In genomic region chr4:40918330-40918729, GRCh38 we compare ENCODE assay signal across 12 cellular contexts.
DNase-seq lines count a peak whose midpoint lies in the region; ATAC-seq, FAIRE-seq and TF ChIP-seq lines count a peak whose summit lies in the region.
"Had no signal": no experiment of that assay in that cellular context is flagged by ENCODE, and none has a peak within 500 bp of the region (broad histone marks: within the 10 kb centered on the region; RNA-seq: fewer than 3 reads in every experiment).

No MANE protein-coding gene starts in this region.

- WGBS in K562 (ENCODE audit: insufficient coverage, low coverage, missing lambda C conversion rate), result 0% methylated on average over 2 of the region's 4 CpGs

- no peaks in the 10 kb centered on the region for H3K4me1 ChIP-seq in K562 (replicated peaks in 1 of 2; ENCODE audit: control insufficient read depth in 2 of 2, insufficient read depth in 2 of 2, low read length in 2 of 2)
- H3K4me1 ChIP-seq: HAP-1 had no signal

- no peaks in the 10 kb centered on the region for H3K9me3 ChIP-seq in K562 (replicated peaks; ENCODE audit: control insufficient read depth, insufficient read depth, low read depth, low read length)
- H3K9me3 ChIP-seq: HAP-1 had no signal

- TF ChIP-seq RAD21 in Ishikawa (IDR thresholded peaks at IDR 0.05; ENCODE audit: low read depth) (no peak), K562 (CRISPR knock-in tag; conservative IDR thresholded peaks at IDR 0.05 in 1 of 2, IDR thresholded peaks at IDR 0.05 in 1 of 2) (no peak)

- in situ Hi-C loops in K562 (cut with MboI), result no loop called here

- no peaks in the 10 kb centered on the region for H3K9me1 ChIP-seq in K562 (ENCODE audit: control insufficient read depth, insufficient read depth, low read length)

- H3K9me3 Mint-ChIP-seq in activated T-cell treated with anti-CD3 and anti-CD28 coated beads, Interleukin-2, amount 50 U/mL, for 24 hours, result no peaks in the 10 kb centered on the region

- H3K27ac ChIP-seq in K562 (ENCODE audit: extremely low read depth, low read depth, low read length), result no peak overlapping the region

- H3K36me3 Mint-ChIP-seq in activated T-cell treated with anti-CD3 and anti-CD28 coated beads, Interleukin-2, amount 50 U/mL, for 24 hours (ENCODE audit: low read depth), result no peaks in the 10 kb centered on the region

- H3K4me2 ChIP-seq in K562 (ENCODE audit: insufficient read depth, low read length), result no peak overlapping the region

- H4K20me1 ChIP-seq in K562 (replicated peaks; ENCODE audit: control insufficient read depth, insufficient read depth, low read length), result no peaks in the 10 kb centered on the region; the same call in 1 of the 2 replicates

- FAIRE-seq in K562 (lab: Jason Lieb, UNC), result no peak
- FAIRE-seq: urothelium cell line had no signal

- no peak for TF ChIP-seq EP300 in Ishikawa (IDR thresholded peaks at IDR 0.05; ENCODE audit: borderline replicate concordance)
- no peak for TF ChIP-seq EP300 in K562 (IDR thresholded peaks at IDR 0.05; ENCODE audit: low read length)

- CTCF ChIA-PET in K562 (lab: Yijun Ruan, JAX; ENCODE audit: low intra/inter-chr PET ratio), result no interaction called here

- peaks cover 31% of the 10 kb centered on the region for H3K4me1 Mint-ChIP-seq in activated T-cell treated with anti-CD3 and anti-CD28 coated beads, Interleukin-2, amount 50 U/mL, for 24 hours (ENCODE audit: low read depth)

- no peak overlapping the region for H3K4me3 Mint-ChIP-seq in activated T-cell treated with anti-CD3 and anti-CD28 coated beads, Interleukin-2, amount 50 U/mL, for 24 hours

- DNase-seq in AG09309 (ENCODE audit: low read depth) (peak; percentile 69), K562 (ENCODE audit: extremely low read depth in 1 of 4, low spot score in 3 of 4) (no peak), lung microvascular endothelial cell (ENCODE audit: low read depth in 2 of 2) (peak; percentile 41 to 79), NOMO-1 treated with dmso at 0.1 percent for 144 hours (lab: John Stamatoyannopoulos, UW; ENCODE audit: unreplicated experiment) (no peak)
- no peak for DNase-seq in stimulated activated CD4-positive, alpha-beta T cell treated with anti-CD3 and anti-CD28 coated beads, Interleukin-1b, Interleukin-23, amount 100 ng/mL, for 48 hours
- DNase-seq in activated T-cell treated with anti-CD3 and anti-CD28 coated beads, Interleukin-2, amount 50 U/mL, for 24 hours, result no peak
- DNase-seq: islet precursor cell; stimulated activated CD4-positive, alpha-beta T cell treated with anti-CD3 and anti-CD28 coated beads, Interleukin-12 subunit alpha, Interleukin-12 subunit beta, amount 100 ng/mL, for 4 hours had no signal

- POLR2A ChIA-PET in K562 (lab: Yijun Ruan, JAX), result interaction anchor here (0.5 kb wide), 1 partner anchor 901 kb away, joined by 3 read pairs; no protein-coding TSS in a partner anchor

- no peak overlapping the region for H2AFZ ChIP-seq in K562 (ENCODE audit: low read depth, low read length)

- H3K27ac Mint-ChIP-seq in activated T-cell treated with anti-CD3 and anti-CD28 coated beads, Interleukin-2, amount 50 U/mL, for 24 hours, result no peak overlapping the region

- H3K79me2 ChIP-seq in K562 (ENCODE audit: control insufficient read depth, insufficient read depth, low read length), result no peaks in the 10 kb centered on the region

- TF ChIP-seq CTCF in AG09309 (IDR thresholded peaks at IDR 0.05; ENCODE audit: control insufficient read depth, insufficient read depth, low read depth, low read length, missing control alignments) (no peak), K562 (IDR thresholded peaks at IDR 0.05 in 2 of 3, conservative IDR thresholded peaks at IDR 0.05 in 1 of 3; ENCODE audit: insufficient read depth in 2 of 3, low read depth in 1 of 3, low read length in 3 of 3) (no peak)

- ATAC-seq in K562 (no peak), GM21619 (IDR thresholded peaks at IDR 0.05; ENCODE audit: unreplicated experiment) (no peak)

- H3K27me3 Mint-ChIP-seq in activated T-cell treated with anti-CD3 and anti-CD28 coated beads, Interleukin-2, amount 50 U/mL, for 24 hours, result no peaks in the 10 kb centered on the region

- no peaks in the 10 kb centered on the region for H3K36me3 ChIP-seq in K562 (ENCODE audit: control insufficient read depth, insufficient read depth, low read length)
- H3K36me3 ChIP-seq: HAP-1 had no signal

- no peak for TF ChIP-seq POLR2A in K562 (conservative IDR thresholded peaks at IDR 0.05)

- intact Hi-C loops in K562 (cut with micrococcal nuclease), result loop anchor here (5.0 kb wide), 1 partner anchor 181 kb away; no protein-coding TSS in a partner anchor

- H3K4me3 ChIP-seq in AG09309 (ENCODE audit: control insufficient read depth, low read depth, low read length), result no peak overlapping the region
- no peak overlapping the region for H3K4me3 ChIP-seq in K562
- H3K4me3 ChIP-seq: HAP-1 had no signal

- BruUV-seq in K562 (replicated peaks; lab: Mats Ljungman, UMichigan), result no TSS peak

- peaks cover 11 to 19% of the 10 kb centered on the region in 2 experiments; a peak in 4 of 5 replicates for H3K27me3 ChIP-seq in K562 (ENCODE audit: control insufficient read depth in 2 of 2, insufficient read depth in 2 of 2, low read length in 2 of 2)

- no peak overlapping the region for H3K9ac ChIP-seq in K562 (ENCODE audit: insufficient read depth in 1 of 2, low read depth in 2 of 2, low read length in 2 of 2)

TF ChIP-seq in Ishikawa, 13 proteins besides CTCF, POLR2A, EP300 and RAD21 (continues in another document):
- TF ChIP-seq REST (IDR thresholded peaks at IDR 0.05; ENCODE audit: low read depth) (no peak), TCF12 (IDR thresholded peaks at IDR 0.05; ENCODE audit: low read depth) (no peak), FOXM1 (IDR thresholded peaks at IDR 0.05; ENCODE audit: borderline replicate concordance, low read depth) (no peak), TEAD4 (IDR thresholded peaks at IDR 0.05) (no peak), TAF1 (IDR thresholded peaks at IDR 0.05; ENCODE audit: low read depth) (no peak), NFIC (IDR thresholded peaks at IDR 0.05) (0 out of 2 replicates have a peak, but pooled peaks have one; percentile 31)

TF ChIP-seq in K562, 482 proteins besides CTCF, POLR2A, EP300 and RAD21:
- TF ChIP-seq ZNF512 (tag; IDR thresholded peaks at IDR 0.05), result 0 out of 2 replicates have a peak, but pooled peaks have one; percentile 23
- TF ChIP-seq HDAC6 (IDR thresholded peaks at IDR 0.05; ENCODE audit: low read depth, low read length), result no peak
- TF ChIP-seq ZNF124 (CRISPR knock-in tag; IDR thresholded peaks at IDR 0.05), result no peak
- TF ChIP-seq CEBPG (CRISPR knock-in tag; IDR thresholded peaks at IDR 0.05), result no peak
- peak in 1 of 2 experiments; percentile 52; a peak in 1 of 4 replicates for TF ChIP-seq CEBPG (tag; conservative IDR thresholded peaks at IDR 0.05 in 1 of 2, IDR thresholded peaks at IDR 0.05 in 1 of 2)
- TF ChIP-seq ZNF143 (CRISPR knock-in tag; IDR thresholded peaks at IDR 0.05), result no peak
- 0 out of 2 replicates have a peak, but pooled peaks have one; percentile 7 for TF ChIP-seq CEBPB (tag; IDR thresholded peaks at IDR 0.05)
- TF ChIP-seq NFIC (IDR thresholded peaks at IDR 0.05), result 0 out of 2 replicates have a peak, but pooled peaks have one; percentile 24
- TF ChIP-seq ZNF282 (CRISPR knock-in tag; IDR thresholded peaks at IDR 0.05), result no peak
- no peak for TF ChIP-seq USF1 (CRISPR knock-in tag; IDR thresholded peaks at IDR 0.05)

Comparison
In these comparisons a context has a peak if more than half of its experiments do, and no peak if none do; other contexts are left out.
1. DNase-seq: peak in AG09309 (single experiment) and lung microvascular endothelial cell (2 of 2); none in K562 (0 of 4), stimulated activated CD4-positive, alpha-beta T cell treated with anti-CD3 and anti-CD28 coated beads, Interleukin-1b, Interleukin-23, amount 100 ng/mL, for 48 hours (single experiment), NOMO-1 treated with dmso at 0.1 percent for 144 hours (single experiment) and activated T-cell treated with anti-CD3 and anti-CD28 coated beads, Interleukin-2, amount 50 U/mL, for 24 hours (single experiment).